ENCODE assay signal across 22 cellular contexts in genomic region chr1:204070895-204071294, GRCh38.
"Had no signal": no experiment of that assay in that cellular context is flagged by ENCODE, and none has a peak within 500 bp of the region (broad histone marks: within the 10 kb centered on the region; RNA-seq: fewer than 3 reads in every experiment).

No MANE protein-coding gene starts in this region.

- H2AFZ ChIP-seq: hepatocyte, parathyroid adenoma had no signal

- H3K27me3 Mint-ChIP-seq: type B pancreatic cell had no signal

- H3K36me3 ChIP-seq: heart right ventricle, left ventricle myocardium inferior, right atrium auricular region, right lobe of liver, tibial nerve, uterus had no signal

- H3K9me3 Mint-ChIP-seq: type B pancreatic cell had no signal

- H3K27ac ChIP-seq: heart right ventricle, hepatocyte, left ventricle myocardium inferior, parathyroid adenoma, right atrium auricular region, right lobe of liver, tibial nerve, uterus had no signal

- H3K27me3 ChIP-seq: hepatocyte, right atrium auricular region, right lobe of liver, tibial nerve, uterus had no signal

- H3K4me2 ChIP-seq: hepatocyte, smooth muscle cell had no signal

- H3K9me3 ChIP-seq: heart right ventricle, left ventricle myocardium inferior, right atrium auricular region, right lobe of liver, tibial nerve, uterus had no signal

- H3K9ac ChIP-seq: parathyroid adenoma had no signal

- ATAC-seq: heart right ventricle; naive thymus-derived CD8-positive, alpha-beta T cell; right lobe of liver; stimulated activated memory B cell treated with anti-CD40 and anti-IgM and Interleukin-4, amounts not matched to agents 10 μg/mL and 1 μg/mL and 100 μg/mL, for 72 hours; stimulated activated naive CD8-positive, alpha-beta T cell treated with anti-CD3 and anti-CD28 coated beads, Interleukin-15, amount 100 ng/mL, for 72 hours had no signal

- H3K4me3 ChIP-seq: heart right ventricle, hepatocyte, left ventricle myocardium inferior, right atrium auricular region, right lobe of liver, smooth muscle cell, tibial nerve, uterus had no signal

- H3K4me3 Mint-ChIP-seq: memory B cell; stimulated activated memory B cell treated with anti-CD40 and anti-IgM and Interleukin-4, amounts not matched to agents 10 μg/mL and 1 μg/mL and 100 μg/mL, for 72 hours; stimulated activated naive CD8-positive, alpha-beta T cell treated with anti-CD3 and anti-CD28 coated beads, Interleukin-15, amount 100 ng/mL, for 72 hours had no signal

- H3K36me3 Mint-ChIP-seq: naive thymus-derived CD8-positive, alpha-beta T cell; type B pancreatic cell had no signal

- H3K27ac Mint-ChIP-seq: memory B cell; stimulated activated memory B cell treated with anti-CD40 and anti-IgM and Interleukin-4, amounts not matched to agents 10 μg/mL and 1 μg/mL and 100 μg/mL, for 72 hours; stimulated activated naive CD8-positive, alpha-beta T cell treated with anti-CD3 and anti-CD28 coated beads, Interleukin-15, amount 100 ng/mL, for 72 hours; type B pancreatic cell had no signal

- DNase-seq: heart right ventricle; islet precursor cell; left ventricle myocardium inferior; naive thymus-derived CD8-positive, alpha-beta T cell; nucleus accumbens; right lobe of liver; stimulated activated CD4-positive, alpha-beta T cell treated with anti-CD3 and anti-CD28 coated beads, Interleukin-1b, Interleukin-23, amount 100 ng/mL, for 48 hours; stimulated activated CD4-positive, alpha-beta T cell treated with anti-CD3 and anti-CD28 coated beads, Interleukin-2, amount 100 ng/mL, for 48 hours; stimulated activated CD4-positive, alpha-beta T cell treated with anti-CD3 and anti-CD28 coated beads, Interleukin-4, amount 100 ng/mL, for 4 hours; stimulated activated CD8-positive, alpha-beta memory T cell treated with anti-CD3 and anti-CD28 coated beads, Interleukin-4, amount 100 ng/mL, for 48 hours; stimulated activated naive CD4-positive, alpha-beta T cell treated with Interleukin-2 at 50 U/mL for 16 hours; stimulated activated naive CD8-positive, alpha-beta T cell treated with anti-CD3 and anti-CD28 coated beads, Interleukin-15, amount 100 ng/mL, for 72 hours; substantia nigra; uterus had no signal
